21 cellular contexts compared by ENCODE assay signal in genomic region chr3:12292770-12293169, GRCh38.
"Had no signal": no experiment of that assay in that cellular context is flagged by ENCODE, and none has a peak within 500 bp of the region (broad histone marks: within the 10 kb centered on the region; RNA-seq: fewer than 3 reads in every experiment).

No MANE protein-coding gene starts in this region.

- H3K36me3 Mint-ChIP-seq: brain; immature natural killer cell; natural killer cell treated with Interleukin-12 subunit alpha and Interleukin-12 subunit beta and Interleukin-15 and Interleukin-18, amount 100 ng/mL, for 72 hours had no signal

- H3K9me3 Mint-ChIP-seq: activated CD8-positive, alpha-beta T cell treated with anti-CD3 and anti-CD28 coated beads for 36 hours; activated naive CD4-positive, alpha-beta T cell treated with anti-CD3 and anti-CD28 coated beads for 36 hours; activated T-cell treated with anti-CD3 and anti-CD28 coated beads, Interleukin-2, amount 50 U/mL, for 24 hours; brain; immature natural killer cell; natural killer cell treated with Interleukin-12 subunit alpha and Interleukin-12 subunit beta and Interleukin-15 and Interleukin-18, amount 100 ng/mL, for 72 hours had no signal

- H3K27ac Mint-ChIP-seq: activated CD8-positive, alpha-beta T cell treated with anti-CD3 and anti-CD28 coated beads for 36 hours; activated naive CD4-positive, alpha-beta T cell treated with anti-CD3 and anti-CD28 coated beads for 36 hours; activated T-cell treated with anti-CD3 and anti-CD28 coated beads, Interleukin-2, amount 50 U/mL, for 24 hours; brain; immature natural killer cell; natural killer cell treated with Interleukin-12 subunit alpha and Interleukin-12 subunit beta and Interleukin-15 and Interleukin-18, amount 100 ng/mL, for 72 hours had no signal

- H3K4me1 Mint-ChIP-seq: brain, immature natural killer cell had no signal

- H3K79me2 ChIP-seq: parathyroid adenoma had no signal

- H3K27me3 ChIP-seq: thyroid gland, uterus had no signal

- H3K4me3 Mint-ChIP-seq: activated CD8-positive, alpha-beta T cell treated with anti-CD3 and anti-CD28 coated beads for 36 hours; activated naive CD4-positive, alpha-beta T cell treated with anti-CD3 and anti-CD28 coated beads for 36 hours; activated T-cell treated with anti-CD3 and anti-CD28 coated beads, Interleukin-2, amount 50 U/mL, for 24 hours; immature natural killer cell; natural killer cell treated with Interleukin-12 subunit alpha and Interleukin-12 subunit beta and Interleukin-15 and Interleukin-18, amount 100 ng/mL, for 72 hours had no signal

- H3K9me3 ChIP-seq: heart right ventricle, thyroid gland, uterus had no signal

- H3K9ac ChIP-seq: parathyroid adenoma had no signal

- H3K27ac ChIP-seq: heart right ventricle, parathyroid adenoma, uterus had no signal

- H3K4me3 ChIP-seq: heart right ventricle, thyroid gland, uterus had no signal

- H3K4me1 ChIP-seq: uterus had no signal

- DNase-seq: activated CD4-positive, alpha-beta T cell treated with anti-CD3 and anti-CD28 coated beads for 48 hours; activated CD4-positive, CD25-positive, alpha-beta regulatory T cell; activated CD8-positive, alpha-beta T cell treated with anti-CD3 and anti-CD28 coated beads for 36 hours; activated naive CD4-positive, alpha-beta T cell treated with anti-CD3 and anti-CD28 coated beads for 36 hours; activated T-cell treated with anti-CD3 and anti-CD28 coated beads, Interleukin-2, amount 50 U/mL, for 24 hours; anterior cingulate cortex; effector CD4-positive, alpha-beta T cell; heart right ventricle; immature natural killer cell; left ventricle myocardium superior; mesendoderm; stimulated activated CD4-positive, alpha-beta T cell treated with anti-CD3 and anti-CD28 coated beads, Interleukin-2, amount 100 ng/mL, for 48 hours; T-helper 1 cell; T1000; thyroid gland; uterus had no signal

- ATAC-seq: esophagus mucosa; heart right ventricle; left ventricle myocardium superior; natural killer cell treated with Interleukin-12 subunit alpha and Interleukin-12 subunit beta and Interleukin-15 and Interleukin-18, amount 100 ng/mL, for 72 hours; SK-N-SH treated with all-trans-retinoic acid at 6 μM for 48 hours had no signal

- H2AFZ ChIP-seq: parathyroid adenoma had no signal

- H3K36me3 ChIP-seq: heart right ventricle, thyroid gland, uterus had no signal
